Comparison of ENCODE assay signal across 9 cellular contexts in the genomic region with DNA sequence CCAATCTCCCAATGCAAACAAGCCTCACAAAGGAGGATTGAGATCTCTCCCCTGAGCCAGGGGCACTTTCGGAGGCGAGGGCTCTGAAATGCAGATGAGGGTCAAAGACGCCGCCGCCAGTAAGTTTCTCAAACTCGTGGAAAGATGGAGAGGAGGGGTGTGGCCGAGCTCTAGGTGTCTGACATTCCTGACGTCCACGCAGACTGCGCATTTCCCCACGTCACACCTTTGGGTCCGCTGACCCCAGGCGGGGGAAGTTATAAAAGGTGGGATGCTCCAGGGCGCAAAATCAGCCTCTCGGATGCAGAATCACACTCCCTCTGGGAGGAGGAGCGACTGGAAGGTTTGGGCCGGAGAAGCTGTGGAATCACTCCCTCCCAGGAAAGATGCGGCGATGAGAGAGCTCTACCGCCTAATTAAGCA. TPM values are rescaled to one million over a fixed set of nuclear protein-coding genes. Genes with fewer than 3 reads are reported as not detected.
DNase-seq lines count a peak whose midpoint lies in the region; ATAC-seq and TF ChIP-seq lines count a peak whose summit lies in the region.
"Had no signal": no experiment of that assay in that cellular context is flagged by ENCODE, and none has a peak within 500 bp of the region (broad histone marks: within the 10 kb centered on the region; RNA-seq: fewer than 3 reads in every experiment).

No MANE protein-coding gene starts in this region.

- TF ChIP-seq CTCF in colonic mucosa (IDR thresholded peaks at IDR 0.05) (no peak), neural progenitor cell (IDR thresholded peaks at IDR 0.05) (no peak), GM10248 (IDR thresholded peaks at IDR 0.05; ENCODE audit: control extremely low read depth, extremely low read depth, low read depth, missing control alignments) (no peak)

- no peak overlapping the region for H3K27ac ChIP-seq in BLaER1 treated with 17β-estradiol and CSF1 and Interleukin-3, amounts not matched to agents 10 nM and 100 nM
- no peak overlapping the region for H3K27ac ChIP-seq in colonic mucosa
- H3K27ac ChIP-seq in neural progenitor cell, result no peak overlapping the region

- H3K4me1 ChIP-seq in BLaER1 treated with 17β-estradiol and CSF1 and Interleukin-3, amounts not matched to agents 10 nM and 100 nM, result peaks cover 25 to 37% (median 35%) of the 10 kb centered on the region in 10 experiments; a peak in 19 of 20 replicates
- H3K4me1 ChIP-seq in colonic mucosa (peaks cover 28% of the 10 kb centered on the region), neural progenitor cell (peaks cover 39% of the 10 kb centered on the region)

- ATAC-seq in HG02870 (IDR thresholded peaks at IDR 0.05; ENCODE audit: unreplicated experiment), result no peak

- H3K27ac Mint-ChIP-seq in neural progenitor cell, result no peak overlapping the region

- POLR2A ChIA-PET in GM10248 (lab: Yijun Ruan, JAX), result no interaction called here

- H3K79me2 ChIP-seq in neural progenitor cell (ENCODE audit: low read depth), result peaks cover 27% of the 10 kb centered on the region

- DNase-seq in LoVo (ENCODE audit: low spot score) (peak; percentile 20), colonic mucosa (no peak), neural progenitor cell (ENCODE audit: low spot score) (peak; percentile 66), NOMO-1 treated with DMSO at 0.1 percent for 48 hours (lab: John Stamatoyannopoulos, UW; ENCODE audit: unreplicated experiment) (no peak), GM10248 (ENCODE audit: extremely low spot score) (no peak)
- no peak for DNase-seq in stimulated activated naive CD4-positive, alpha-beta T cell treated with Interleukin-2 at 50 U/mL for 16 hours (lab: John Stamatoyannopoulos, UW)
- DNase-seq: activated CD4-positive, alpha-beta T cell treated with anti-CD3 and anti-CD28 coated beads for 4 hours had no signal

- CTCF ChIA-PET in GM10248 (lab: Yijun Ruan, JAX), result interaction anchor here (1.7 kb wide), 1 partner anchor 162 kb away, joined by 4 read pairs; no protein-coding TSS in a partner anchor

- peaks cover 58% of the 10 kb centered on the region for H3K4me1 Mint-ChIP-seq in neural progenitor cell

- H3K4me3 Mint-ChIP-seq in neural progenitor cell, result peak overlapping the region; percentile 92

- H3K27me3 Mint-ChIP-seq in neural progenitor cell (ENCODE audit: insufficient read depth, low read depth), result peaks cover 10% of the 10 kb centered on the region

- H2AFZ ChIP-seq in neural progenitor cell (replicated peaks), result no peak overlapping the region

- H3K4me3 ChIP-seq in BLaER1 treated with 17β-estradiol and CSF1 and Interleukin-3, amounts not matched to agents 10 nM and 100 nM, result peak overlapping the region; percentile 49 to 69 (median 58)
- H3K4me3 ChIP-seq in colonic mucosa, result peak overlapping the region; percentile 33
- peak overlapping the region; percentile 66 for H3K4me3 ChIP-seq in neural progenitor cell

- H4K20me1 ChIP-seq in BLaER1 treated with 17β-estradiol and CSF1 and Interleukin-3, amounts not matched to agents 10 nM and 100 nM, result peaks cover 0 to 60% (median 32%) of the 10 kb centered on the region in 11 experiments; a peak in 17 of 22 replicates
- H4K20me1 ChIP-seq in neural progenitor cell (ENCODE audit: low read depth), result peaks cover 58% of the 10 kb centered on the region

- H3K27me3 ChIP-seq in BLaER1 treated with 17β-estradiol and CSF1 and Interleukin-3, amounts not matched to agents 10 nM and 100 nM, result peaks cover 84 to 100% (median 98%) of the 10 kb centered on the region in 11 experiments
- H3K27me3 ChIP-seq in colonic mucosa (peaks cover 60% of the 10 kb centered on the region), neural progenitor cell (peaks cover 91% of the 10 kb centered on the region)

- peaks cover 21% of the 10 kb centered on the region for H3K36me3 Mint-ChIP-seq in neural progenitor cell

- no peak overlapping the region for H3K9ac ChIP-seq in BLaER1 treated with 17β-estradiol and CSF1 and Interleukin-3, amounts not matched to agents 10 nM and 100 nM
- H3K9ac ChIP-seq in colonic mucosa (ENCODE audit: low read depth in 2 of 2, low read length in 2 of 2) (peak overlapping the region in 1 of 2 donors; percentile 24), neural progenitor cell (no peak overlapping the region)

- H3K36me3 ChIP-seq in BLaER1 treated with 17β-estradiol and CSF1 and Interleukin-3, amounts not matched to agents 10 nM and 100 nM, result no peaks in the 10 kb centered on the region
- no peaks in the 10 kb centered on the region for H3K36me3 ChIP-seq in colonic mucosa
- H3K36me3 ChIP-seq in neural progenitor cell, result peaks cover 3% of the 10 kb centered on the region

- H3K9me3 Mint-ChIP-seq in neural progenitor cell, result no peaks in the 10 kb centered on the region

- intact Hi-C loops in colonic mucosa (cut with DNase I), result no loop called here

- H3F3A ChIP-seq in neural progenitor cell (ENCODE audit: low read depth), result peaks cover 58% of the 10 kb centered on the region

- H3K4me2 ChIP-seq in BLaER1 treated with 17β-estradiol and CSF1 and Interleukin-3, amounts not matched to agents 10 nM and 100 nM, result peak overlapping the region; percentile 83 to 99 (median 94)
- peak overlapping the region; percentile 82 for H3K4me2 ChIP-seq in neural progenitor cell

- no peaks in the 10 kb centered on the region for H3K9me3 ChIP-seq in BLaER1 treated with 17β-estradiol and CSF1 and Interleukin-3, amounts not matched to agents 10 nM and 100 nM (replicated peaks in 1 of 11)
- H3K9me3 ChIP-seq in colonic mucosa, result no peaks in the 10 kb centered on the region
- H3K9me3 ChIP-seq in neural progenitor cell (ENCODE audit: low read depth), result no peaks in the 10 kb centered on the region

RNA-seq across cellular contexts. Expression of a gene that starts 2.1 kb away (rescaled TPM):
- total RNA-seq in colonic mucosa, result 1 to 10 TPM; 1.1 to 1.3 TPM
- 69.1 and 330 TPM in 2 replicates for total RNA-seq in neural progenitor cell (ENCODE audit: low replicate concordance)

RNA-seq across cellular contexts. Expression of a gene that starts 38.8 kb away (rescaled TPM):
- total RNA-seq in colonic mucosa, result 100 to 1,000 TPM; 187 to 258 TPM
- total RNA-seq in neural progenitor cell (ENCODE audit: low replicate concordance), result 87.5 and 115 TPM in 2 replicates

Comparison
In these comparisons a context has a peak if more than half of its experiments do, and no peak if none do; other contexts are left out.
1. DNase-seq: peak in LoVo (single experiment) and neural progenitor cell (single experiment); none in colonic mucosa (single experiment), NOMO-1 treated with DMSO at 0.1 percent for 48 hours (single experiment), stimulated activated naive CD4-positive, alpha-beta T cell treated with Interleukin-2 at 50 U/mL for 16 hours (single experiment) and GM10248 (single experiment).
2. RNA of a gene that starts 2.1 kb away (total RNA-seq): 69.1 to 330 TPM in neural progenitor cell; 1.1 to 1.3 TPM in colonic mucosa; every median in the first group is over 10 times any median in the second.
3. Peak in every context shown above with its lines, with median percentiles within 50 percentile points of each other: H3K4me3 ChIP-seq.